In genomic region chr2:58992062-58992736, GRCh38 we compare ENCODE assay signal across 16 cellular contexts.
DNase-seq lines count a peak whose midpoint lies in the region; ATAC-seq and TF ChIP-seq lines count a peak whose summit lies in the region.
"Had no signal": no experiment of that assay in that cellular context is flagged by ENCODE, and none has a peak within 500 bp of the region (broad histone marks: within the 10 kb centered on the region; RNA-seq: fewer than 3 reads in every experiment).

No MANE protein-coding gene starts in this region.

- in situ Hi-C loops in HAP-1 (cut with MboI; ENCODE audit: low sequenced_read_pairs): no loop called here

- no peak overlapping the region for H3K27ac ChIP-seq in coronary artery
- H3K27ac ChIP-seq: KMS-11, psoas muscle had no signal

- H3K4me3 Mint-ChIP-seq in mesothelial cell of epicardium: no peak overlapping the region
- no peak overlapping the region for H3K4me3 Mint-ChIP-seq in T-helper 2 cell treated with Interferon-gamma antibody and Interleukin-4, amounts not matched to agents 5 μg/mL and 100 μg/mL, for 36 hours
- H3K4me3 Mint-ChIP-seq: activated CD4-positive, alpha-beta T cell treated with anti-CD3 and anti-CD28 coated beads for 36 hours had no signal

- DNase-seq in Ammon's horn (ENCODE audit: low spot score) (peak; percentile 46), HAP-1 (ENCODE audit: low spot score in 2 of 2) (peak; percentile 21 to 50), astrocyte of the hippocampus (ENCODE audit: low read depth, low spot score) (peak; percentile 86), mesothelial cell of epicardium (ENCODE audit: low spot score in 2 of 2, unreplicated experiment in 2 of 2) (no peak), NCI-H2107 treated with DMSO at 0.1 percent for 48 hours (lab: John Stamatoyannopoulos, UW; ENCODE audit: unreplicated experiment) (no peak), coronary artery (ENCODE audit: low spot score) (no peak)
- no peak for DNase-seq in T-helper 2 cell treated with Interferon-gamma antibody and Interleukin-4, amounts not matched to agents 5 μg/mL and 100 μg/mL, for 36 hours (ENCODE audit: low spot score)
- DNase-seq: activated CD4-positive, alpha-beta T cell treated with anti-CD3 and anti-CD28 coated beads for 36 hours; activated naive CD4-positive, alpha-beta T cell; NCI-H187; psoas muscle; SHP77 treated with DMSO at 0.1 percent for 48 hours; T-helper 9 cell had no signal

- peak overlapping the region; percentile 83 for H3K27ac Mint-ChIP-seq in mesothelial cell of epicardium
- no peak overlapping the region for H3K27ac Mint-ChIP-seq in T-helper 2 cell treated with Interferon-gamma antibody and Interleukin-4, amounts not matched to agents 5 μg/mL and 100 μg/mL, for 36 hours
- H3K27ac Mint-ChIP-seq: activated CD4-positive, alpha-beta T cell treated with anti-CD3 and anti-CD28 coated beads for 36 hours had no signal

- no peak overlapping the region for H3K4me3 ChIP-seq in HAP-1
- no peak overlapping the region for H3K4me3 ChIP-seq in coronary artery
- H3K4me3 ChIP-seq: psoas muscle had no signal

- no peak for ATAC-seq in HG03565 (IDR thresholded peaks at IDR 0.05; ENCODE audit: unreplicated experiment)
- ATAC-seq: activated CD4-positive, alpha-beta T cell treated with anti-CD3 and anti-CD28 coated beads for 36 hours; left lobe of liver; psoas muscle had no signal

- no peaks in the 10 kb centered on the region for H3K9me3 ChIP-seq in HAP-1
- H3K9me3 ChIP-seq: psoas muscle had no signal

- H3K4me1 ChIP-seq in HAP-1: peaks cover 9% of the 10 kb centered on the region
- H3K4me1 ChIP-seq: psoas muscle had no signal

- H3K36me3 Mint-ChIP-seq in mesothelial cell of epicardium: peaks cover 3% of the 10 kb centered on the region
- H3K36me3 Mint-ChIP-seq in T-helper 2 cell treated with Interferon-gamma antibody and Interleukin-4, amounts not matched to agents 5 μg/mL and 100 μg/mL, for 36 hours (ENCODE audit: low read depth): no peaks in the 10 kb centered on the region

- H3K4me1 Mint-ChIP-seq in mesothelial cell of epicardium: peaks cover 14% of the 10 kb centered on the region
- H3K4me1 Mint-ChIP-seq in T-helper 2 cell treated with Interferon-gamma antibody and Interleukin-4, amounts not matched to agents 5 μg/mL and 100 μg/mL, for 36 hours (ENCODE audit: low read depth): no peaks in the 10 kb centered on the region
- H3K4me1 Mint-ChIP-seq: activated CD4-positive, alpha-beta T cell treated with anti-CD3 and anti-CD28 coated beads for 36 hours had no signal

- TF ChIP-seq CTCF in mesothelial cell of epicardium (IDR thresholded peaks at IDR 0.05; ENCODE audit: unreplicated experiment) (no peak), coronary artery (IDR thresholded peaks at IDR 0.05) (no peak)

- no peaks in the 10 kb centered on the region for H3K36me3 ChIP-seq in HAP-1 (replicated peaks)

- H3K27me3 ChIP-seq in HAP-1 (ENCODE audit: low read depth): no peaks in the 10 kb centered on the region

- H3K27me3 Mint-ChIP-seq in mesothelial cell of epicardium (ENCODE audit: low read depth): no peaks in the 10 kb centered on the region
- H3K27me3 Mint-ChIP-seq in T-helper 2 cell treated with Interferon-gamma antibody and Interleukin-4, amounts not matched to agents 5 μg/mL and 100 μg/mL, for 36 hours (ENCODE audit: low read depth): no peaks in the 10 kb centered on the region
- H3K27me3 Mint-ChIP-seq: activated CD4-positive, alpha-beta T cell treated with anti-CD3 and anti-CD28 coated beads for 36 hours had no signal

- peaks cover 17% of the 10 kb centered on the region for H3K9me3 Mint-ChIP-seq in mesothelial cell of epicardium
- H3K9me3 Mint-ChIP-seq in T-helper 2 cell treated with Interferon-gamma antibody and Interleukin-4, amounts not matched to agents 5 μg/mL and 100 μg/mL, for 36 hours: no peaks in the 10 kb centered on the region

Comparison
In these comparisons a context has a peak if more than half of its experiments do, and no peak if none do; other contexts are left out.
1. DNase-seq: peak in Ammon's horn (single experiment), HAP-1 (2 of 2) and astrocyte of the hippocampus (single experiment); none in mesothelial cell of epicardium (0 of 2), NCI-H2107 treated with DMSO at 0.1 percent for 48 hours (single experiment), coronary artery (single experiment) and T-helper 2 cell treated with Interferon-gamma antibody and Interleukin-4, amounts not matched to agents 5 μg/mL and 100 μg/mL, for 36 hours (single experiment).